Comparison of ENCODE assay signal across 1 cellular context in genomic region chr3:127735767-127736693, GRCh38.
TF ChIP-seq lines count a peak whose summit lies in the region.

No MANE protein-coding gene starts in this region.

TF ChIP-seq in liver, 16 proteins besides CTCF, POLR2A, EP300 and RAD21 (continued from another document):
- no peak for TF ChIP-seq ZBTB33 (IDR thresholded peaks at IDR 0.05)
- TF ChIP-seq YY1 (IDR thresholded peaks at IDR 0.05): peak; percentile 28
